In genomic region chr10:4807803-4808507, GRCh38 we compare ENCODE assay signal across 10 cellular contexts. TPM values are rescaled to one million over a fixed set of nuclear protein-coding genes. Genes with fewer than 3 reads are reported as not detected.
DNase-seq lines count a peak whose midpoint lies in the region; ATAC-seq and TF ChIP-seq lines count a peak whose summit lies in the region.
"Had no signal": no experiment of that assay in that cellular context is flagged by ENCODE, and none has a peak within 500 bp of the region (broad histone marks: within the 10 kb centered on the region; RNA-seq: fewer than 3 reads in every experiment).

No MANE protein-coding gene starts in this region.

- no peaks in the 10 kb centered on the region for H3K27me3 ChIP-seq in mesendoderm (ENCODE audit: insufficient read depth, low read length, poor library complexity)
- no peaks in the 10 kb centered on the region for H3K27me3 ChIP-seq in tibial artery
- no peaks in the 10 kb centered on the region for H3K27me3 ChIP-seq in left lung

- ATAC-seq in GM18498 (IDR thresholded peaks at IDR 0.05; ENCODE audit: unreplicated experiment) = peak; percentile 63
- ATAC-seq in HG02759 (IDR thresholded peaks at IDR 0.05; ENCODE audit: unreplicated experiment) = peak; percentile 59
- no peak for ATAC-seq in left lung
- ATAC-seq in mucosa of descending colon = no peak

- H3K79me2 ChIP-seq in mesendoderm (ENCODE audit: control insufficient read depth, insufficient read depth, low read length) = no peaks in the 10 kb centered on the region

- H3K79me1 ChIP-seq in mesendoderm (ENCODE audit: low read length) = no peaks in the 10 kb centered on the region

- H2BK15ac ChIP-seq in mesendoderm (replicated peaks; ENCODE audit: low read depth) = no peak overlapping the region

- H3K4me2 ChIP-seq in mesendoderm (ENCODE audit: low read length) = no peak overlapping the region

- no peak overlapping the region for H3K4ac ChIP-seq in mesendoderm (ENCODE audit: low read depth, low read length)

- no peak overlapping the region for H2BK5ac ChIP-seq in mesendoderm (ENCODE audit: low read length)

- intact Hi-C loops in tibial artery (cut with DNase I; ENCODE audit: low total_unique reads) (no loop called here), left lung (cut with DNase I) (no loop called here), mucosa of descending colon (cut with DNase I, micrococcal nuclease) (no loop called here)

- no peak overlapping the region for H3K4me3 ChIP-seq in mesendoderm (ENCODE audit: low read length)
- H3K4me3 ChIP-seq in tibial artery = no peak overlapping the region
- H3K4me3 ChIP-seq in left lung = no peak overlapping the region
- H3K4me3 ChIP-seq in mucosa of descending colon = no peak overlapping the region

- H3K23ac ChIP-seq in mesendoderm (ENCODE audit: low read length) = no peak overlapping the region

- H3K56ac ChIP-seq in mesendoderm (ENCODE audit: low read length) = no peak overlapping the region

- no peaks in the 10 kb centered on the region for H3K4me1 ChIP-seq in mesendoderm (ENCODE audit: control insufficient read depth, low read depth, low read length)
- H3K4me1 ChIP-seq in tibial artery = no peaks in the 10 kb centered on the region
- peaks cover 0 to 6% of the 10 kb centered on the region in 2 donors for H3K4me1 ChIP-seq in left lung
- H3K4me1 ChIP-seq in mucosa of descending colon (ENCODE audit: low read depth) = no peaks in the 10 kb centered on the region

- no peak overlapping the region for H2BK120ac ChIP-seq in mesendoderm (ENCODE audit: low read depth, low read length)

- H3K27ac ChIP-seq in mesendoderm (ENCODE audit: low read depth, low read length) = no peak overlapping the region
- no peak overlapping the region for H3K27ac ChIP-seq in tibial artery
- no peak overlapping the region for H3K27ac ChIP-seq in left lung

- no peaks in the 10 kb centered on the region for H3K36me3 ChIP-seq in mesendoderm (ENCODE audit: control insufficient read depth, insufficient read depth, low read length)
- no peaks in the 10 kb centered on the region for H3K36me3 ChIP-seq in tibial artery
- H3K36me3 ChIP-seq in left lung = no peaks in the 10 kb centered on the region
- H3K36me3 ChIP-seq in mucosa of descending colon (ENCODE audit: low read depth) = no peaks in the 10 kb centered on the region

- no peak overlapping the region for H4K5ac ChIP-seq in mesendoderm (ENCODE audit: low read length)

- H3K9me3 ChIP-seq in tibial artery (no peaks in the 10 kb centered on the region), left lung (no peaks in the 10 kb centered on the region), mucosa of descending colon (no peaks in the 10 kb centered on the region)

- no peak overlapping the region for H4K8ac ChIP-seq in mesendoderm (ENCODE audit: low read depth, low read length)

- H3K9ac ChIP-seq in mesendoderm (ENCODE audit: low read length) = no peak overlapping the region

- TF ChIP-seq CTCF in tibial artery (IDR thresholded peaks at IDR 0.05) (no peak), left lung (IDR thresholded peaks at IDR 0.05) (no peak), mucosa of descending colon (IDR thresholded peaks at IDR 0.05) (no peak)

- no peak overlapping the region for H2AK5ac ChIP-seq in mesendoderm (ENCODE audit: low read length)

- no peak overlapping the region for H3K18ac ChIP-seq in mesendoderm (ENCODE audit: low read length)

- WGBS in mesendoderm (ENCODE audit: extremely low coverage, insufficient coverage, low lambda C conversion rate) = no CpG with 5 or more reads among the region's 4 CpGs

- peak; percentile 48 to 79 for DNase-seq in SW 1271 (lab: John Stamatoyannopoulos, UW)
- peak; percentile 40 for DNase-seq in mesendoderm
- DNase-seq in tibial artery = no peak
- DNase-seq in left lung = no peak
- no peak for DNase-seq in NCI-H2196 treated with DMSO at 0.1 percent for 48 hours (lab: John Stamatoyannopoulos, UW; ENCODE audit: unreplicated experiment)
- DNase-seq in mucosa of descending colon = no peak
- DNase-seq: activated CD4-positive, alpha-beta T cell treated with anti-CD3 and anti-CD28 coated beads for 4 hours; NCI-H1048 had no signal

RNA-seq across cellular contexts. Expression of gene AKR1E2, which starts 18.1 kb away (rescaled TPM):
- 0.62 TPM for polyA plus RNA-seq in mesendoderm (2013, experiment 1 of 2)
- polyA plus RNA-seq in mesendoderm (2013, experiment 2 of 2) = 0.73 TPM
- total RNA-seq in left lung (10 to 100 TPM in 1 of 2 donors, 1 to 10 TPM in 1; 4.8 to 12.6 TPM), mucosa of descending colon (10 to 100 TPM in 1 of 3 donors, 1 to 10 TPM in 2; 6.7 to 20.4 (median 8.0) TPM)

Comparison
In these comparisons a context has a peak if more than half of its experiments do, and no peak if none do; other contexts are left out.
1. ATAC-seq: peak in GM18498 (single experiment) and HG02759 (single experiment); none in left lung (single experiment) and mucosa of descending colon (single experiment).
2. DNase-seq: peak in SW 1271 (2 of 2) and mesendoderm (single experiment); none in tibial artery (0 of 2), left lung (0 of 2), NCI-H2196 treated with DMSO at 0.1 percent for 48 hours (single experiment) and mucosa of descending colon (0 of 3).